15 cellular contexts compared by ENCODE assay signal in genomic region chr1:245378352-245379144, GRCh38.
A peak's percentile ranks its signal among the peaks of the same experiment; 100 is the strongest.
DNase-seq lines count a peak whose midpoint lies in the region; ATAC-seq and TF ChIP-seq lines count a peak whose summit lies in the region.
"Had no signal": no experiment of that assay in that cellular context is flagged by ENCODE, and none has a peak within 500 bp of the region (broad histone marks: within the 10 kb centered on the region; RNA-seq: fewer than 3 reads in every experiment).

No MANE protein-coding gene starts in this region.

- no peak overlapping the region for H3K4me2 ChIP-seq in SK-N-SH

- no peak overlapping the region for H3K9ac ChIP-seq in SK-N-SH

- H3K4me1 Mint-ChIP-seq in natural killer cell treated with Interleukin-12 subunit alpha and Interleukin-12 subunit beta and Interleukin-15 and Interleukin-18, amount 100 ng/mL, for 72 hours (ENCODE audit: low read depth in 2 of 2), result peaks cover 10 to 20% of the 10 kb centered on the region in 2 donors

- no peaks in the 10 kb centered on the region for H3K9me2 ChIP-seq in SK-N-SH

- DNase-seq in SK-N-SH, result peak; percentile 41
- peak; percentile 22 for DNase-seq in activated CD8-positive, alpha-beta memory T cell treated with anti-CD3 and anti-CD28 coated beads, Interleukin-2, amount 50 U/mL, for 4 hours
- no peak for DNase-seq in natural killer cell treated with Interleukin-12 subunit alpha and Interleukin-12 subunit beta and Interleukin-15 and Interleukin-18, amount 100 ng/mL, for 72 hours (ENCODE audit: low spot score)
- no peak for DNase-seq in left lobe of liver (ENCODE audit: low spot score)
- DNase-seq in HT-29 (ENCODE audit: low spot score), result no peak
- DNase-seq: Calu3, erythroblast, hypothalamus, mucosa of descending colon, NCI-H345, testis had no signal

- H3K4me3 Mint-ChIP-seq in natural killer cell treated with Interleukin-12 subunit alpha and Interleukin-12 subunit beta and Interleukin-15 and Interleukin-18, amount 100 ng/mL, for 72 hours, result no peak overlapping the region

- peaks cover 0 to 42% of the 10 kb centered on the region in 2 experiments for H3K36me3 ChIP-seq in SK-N-SH (replicated peaks in 1 of 2; ENCODE audit: control insufficient read depth in 1 of 2, insufficient read depth in 2 of 2, low read length in 1 of 2)
- H3K36me3 ChIP-seq: breast epithelium had no signal

- no peaks in the 10 kb centered on the region for H3K9me3 ChIP-seq in SK-N-SH
- H3K9me3 ChIP-seq: breast epithelium, mucosa of descending colon, testis had no signal

- no peak overlapping the region for H2AFZ ChIP-seq in SK-N-SH (ENCODE audit: low read depth)

- CTCF ChIA-PET in SK-N-SH (lab: Yijun Ruan, JAX), result interaction anchor here (0.6 to 1.3 kb wide), 4 partner anchors 9 to 484 kb away, joined by 3 to 5 read pairs (median 3); no protein-coding TSS in a partner anchor

- 70% methylated on average over 7 of the region's 7 CpGs for WGBS in SK-N-SH (ENCODE audit: low lambda C conversion rate)

- ATAC-seq in SK-N-SH treated with all-trans-retinoic acid at 6 μM for 48 hours, result no peak
- peak; percentile 65 for ATAC-seq in HG03354 (IDR thresholded peaks at IDR 0.05; ENCODE audit: poor library complexity, severe bottlenecking, unreplicated experiment)
- ATAC-seq in natural killer cell treated with Interleukin-12 subunit alpha and Interleukin-12 subunit beta and Interleukin-15 and Interleukin-18, amount 100 ng/mL, for 72 hours, result peak; percentile 67 to 70
- ATAC-seq in left lobe of liver, result no peak
- no peak for ATAC-seq in HG03457 (IDR thresholded peaks at IDR 0.05; ENCODE audit: unreplicated experiment)
- ATAC-seq: mucosa of descending colon had no signal

- TF ChIP-seq EP300 in SK-N-SH (IDR thresholded peaks at IDR 0.05; ENCODE audit: borderline replicate concordance in 1 of 2, low read depth in 1 of 2, low read length in 1 of 2), result no peak

- POLR2A ChIA-PET in SK-N-SH (lab: Yijun Ruan, JAX), result no interaction called here

- peaks cover 0 to 26% of the 10 kb centered on the region in 2 experiments; a peak in 2 of 4 replicates for H3K4me1 ChIP-seq in SK-N-SH (ENCODE audit: control insufficient read depth in 1 of 2, insufficient read depth in 2 of 2, low read depth in 1 of 2, low read length in 1 of 2)
- H3K4me1 ChIP-seq: breast epithelium, testis had no signal

- H3K4me3 ChIP-seq in SK-N-SH (ENCODE audit: low read depth in 2 of 2, low read length in 1 of 2), result no peak overlapping the region
- H3K4me3 ChIP-seq: breast epithelium, mucosa of descending colon, testis had no signal

- H3K27ac Mint-ChIP-seq in natural killer cell treated with Interleukin-12 subunit alpha and Interleukin-12 subunit beta and Interleukin-15 and Interleukin-18, amount 100 ng/mL, for 72 hours, result peak overlapping the region in 1 of 2 donors; percentile 74

- peak overlapping the region in 1 of 2 experiments; percentile 71; a peak in 2 of 4 replicates for H3K27ac ChIP-seq in SK-N-SH (ENCODE audit: low read depth in 2 of 2, low read length in 1 of 2)
- H3K27ac ChIP-seq: breast epithelium, testis had no signal

- no peaks in the 10 kb centered on the region for H3K36me3 Mint-ChIP-seq in natural killer cell treated with Interleukin-12 subunit alpha and Interleukin-12 subunit beta and Interleukin-15 and Interleukin-18, amount 100 ng/mL, for 72 hours

- H3K27me3 Mint-ChIP-seq in natural killer cell treated with Interleukin-12 subunit alpha and Interleukin-12 subunit beta and Interleukin-15 and Interleukin-18, amount 100 ng/mL, for 72 hours, result peaks cover 2 to 15% of the 10 kb centered on the region in 2 donors

- no peaks in the 10 kb centered on the region for H4K20me1 ChIP-seq in SK-N-SH (ENCODE audit: insufficient read depth)

- no peaks in the 10 kb centered on the region for H3K27me3 ChIP-seq in SK-N-SH (ENCODE audit: insufficient read depth)
- H3K27me3 ChIP-seq: breast epithelium, testis had no signal

- no peaks in the 10 kb centered on the region for H3F3A ChIP-seq in SK-N-SH (replicated peaks; ENCODE audit: insufficient read depth)

- no peak for TF ChIP-seq CTCF in SK-N-SH (IDR thresholded peaks at IDR 0.05)

- H3K9me3 Mint-ChIP-seq in natural killer cell treated with Interleukin-12 subunit alpha and Interleukin-12 subunit beta and Interleukin-15 and Interleukin-18, amount 100 ng/mL, for 72 hours, result no peaks in the 10 kb centered on the region

- TF ChIP-seq RAD21 in SK-N-SH (IDR thresholded peaks at IDR 0.05; ENCODE audit: low read length), result no peak; the same call in 1 of the 2 replicates

- no peaks in the 10 kb centered on the region for H3K79me2 ChIP-seq in SK-N-SH (ENCODE audit: insufficient read depth)

TF ChIP-seq in SK-N-SH, 30 proteins besides CTCF, POLR2A, EP300 and RAD21:
- TF ChIP-seq POLR2AphosphoS5 (IDR thresholded peaks at IDR 0.05; ENCODE audit: low read depth, low read length), result no peak
- TF ChIP-seq IRF3 (IDR thresholded peaks at IDR 0.05; ENCODE audit: low read depth, low read length), result no peak
- peak; percentile 60 for TF ChIP-seq GATA2 (CRISPR knock-in tag; IDR thresholded peaks at IDR 0.05)
- TF ChIP-seq REST (IDR thresholded peaks at IDR 0.05; ENCODE audit: low read depth, low read length), result no peak

TF ChIP-seq in SK-N-SH treated with all-trans-retinoic acid at 6 μM for 48 hours, 23 proteins besides CTCF, POLR2A, EP300 and RAD21:
- no peak for TF ChIP-seq ZFP3 (CRISPR knock-in tag; IDR thresholded peaks at IDR 0.05)
- TF ChIP-seq ZFP30 (CRISPR knock-in tag; IDR thresholded peaks at IDR 0.05), result no peak
- no peak for TF ChIP-seq ARNTL (CRISPR knock-in tag; IDR thresholded peaks at IDR 0.05; ENCODE audit: borderline replicate concordance, low read depth)
- TF ChIP-seq ZNF565 (CRISPR knock-in tag; conservative IDR thresholded peaks at IDR 0.05; ENCODE audit: low read depth), result no peak
- TF ChIP-seq TSHZ2 (CRISPR knock-in tag; IDR thresholded peaks at IDR 0.05), result no peak
- no peak for TF ChIP-seq OSR1 (CRISPR knock-in tag; IDR thresholded peaks at IDR 0.05)
- TF ChIP-seq TOX (CRISPR knock-in tag; IDR thresholded peaks at IDR 0.05; ENCODE audit: borderline replicate concordance), result no peak
- no peak for TF ChIP-seq ESRRG (CRISPR knock-in tag; IDR thresholded peaks at IDR 0.05)
- no peak for TF ChIP-seq GLIS3 (CRISPR knock-in tag; IDR thresholded peaks at IDR 0.05)
- no peak for TF ChIP-seq CSDC2 (CRISPR knock-in tag; IDR thresholded peaks at IDR 0.05)
- no peak for TF ChIP-seq ZC3H10 (CRISPR knock-in tag; IDR thresholded peaks at IDR 0.05)

Comparison
In these comparisons a context has a peak if more than half of its experiments do, and no peak if none do; other contexts are left out.
1. DNase-seq: peak in SK-N-SH (single experiment) and activated CD8-positive, alpha-beta memory T cell treated with anti-CD3 and anti-CD28 coated beads, Interleukin-2, amount 50 U/mL, for 4 hours (single experiment); none in natural killer cell treated with Interleukin-12 subunit alpha and Interleukin-12 subunit beta and Interleukin-15 and Interleukin-18, amount 100 ng/mL, for 72 hours (single experiment), left lobe of liver (single experiment) and HT-29 (single experiment).
2. ATAC-seq: peak in HG03354 (single experiment) and natural killer cell treated with Interleukin-12 subunit alpha and Interleukin-12 subunit beta and Interleukin-15 and Interleukin-18, amount 100 ng/mL, for 72 hours (2 of 2); none in SK-N-SH treated with all-trans-retinoic acid at 6 μM for 48 hours (single experiment), left lobe of liver (single experiment) and HG03457 (single experiment).